ENCODE assay signal across 19 cellular contexts in the genomic region with DNA sequence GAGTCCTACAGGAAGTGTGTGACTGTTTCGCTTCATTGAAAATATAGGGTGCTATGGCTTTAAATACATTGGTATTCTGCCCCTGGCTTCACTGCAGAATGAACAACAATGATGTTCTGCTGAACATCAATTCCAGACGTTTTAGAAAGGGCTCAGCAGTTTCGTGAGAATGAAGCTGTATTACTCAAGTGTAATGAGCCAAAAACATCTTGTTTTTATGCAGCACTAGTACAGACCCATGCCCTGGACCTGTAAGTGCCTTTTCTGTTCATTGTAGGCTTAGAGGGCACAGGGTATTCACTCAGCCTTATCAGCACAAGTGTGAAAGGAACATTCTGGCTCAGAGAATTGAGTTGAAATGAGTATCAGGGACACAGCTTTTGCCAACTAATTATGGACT.
"Had no signal": no experiment of that assay in that cellular context is flagged by ENCODE, and none has a peak within 500 bp of the region (broad histone marks: within the 10 kb centered on the region; RNA-seq: fewer than 3 reads in every experiment).

No MANE protein-coding gene starts in this region.

- ATAC-seq: activated T-cell treated with anti-CD3 and anti-CD28 coated beads, Interleukin-2, amount 50 U/mL, for 72 hours; effector memory CD8-positive, alpha-beta T cell; mucosa of descending colon; sciatic nerve; stimulated activated effector memory CD8-positive, alpha-beta T cell treated with anti-CD3 and anti-CD28 coated beads, Interleukin-12 subunit alpha, Interleukin-12 subunit beta, amount 100 ng/mL, for 72 hours; upper lobe of right lung had no signal

- H3K4me1 ChIP-seq: left ventricle myocardium inferior, upper lobe of right lung had no signal

- H3K9me3 ChIP-seq: left ventricle myocardium inferior, mucosa of descending colon, ovary, thoracic aorta, upper lobe of right lung had no signal

- H3K4me3 ChIP-seq: left ventricle myocardium inferior, mucosa of descending colon, ovary, smooth muscle cell, thoracic aorta, upper lobe of right lung had no signal

- H3K36me3 ChIP-seq: left ventricle myocardium inferior, ovary, upper lobe of right lung, WERI-Rb-1 had no signal

- H3K27ac ChIP-seq: left ventricle myocardium inferior, ovary, thoracic aorta, upper lobe of right lung, WERI-Rb-1 had no signal

- DNase-seq: activated CD4-positive, alpha-beta T cell treated with anti-CD3 and anti-CD28 coated beads for 1 hour; activated effector memory CD4-positive, alpha-beta T cell treated with anti-CD3 and anti-CD28 coated beads, Interleukin-2, amount 50 U/mL, for 16 hours; activated naive CD4-positive, alpha-beta T cell treated with anti-CD3 and anti-CD28 coated beads, Interleukin-2, amount 50 U/mL, for 16 hours; activated T-cell treated with anti-CD3 and anti-CD28 coated beads, Interleukin-2, amount 50 U/mL, for 72 hours; effector memory CD8-positive, alpha-beta T cell; foreskin melanocyte; left ventricle myocardium inferior; mucosa of descending colon; naive B cell; ovary; stimulated activated CD4-positive, alpha-beta T cell treated with anti-CD3 and anti-CD28 coated beads, Interleukin-4, amount 100 ng/mL, for 24 hours; SW 1271; T-helper 2 cell; upper lobe of right lung; WERI-Rb-1 had no signal

- H3K27me3 ChIP-seq: ovary, upper lobe of right lung had no signal

- H3K4me2 ChIP-seq: smooth muscle cell had no signal
